Comparison of ENCODE assay signal across 16 cellular contexts in the genomic region with DNA sequence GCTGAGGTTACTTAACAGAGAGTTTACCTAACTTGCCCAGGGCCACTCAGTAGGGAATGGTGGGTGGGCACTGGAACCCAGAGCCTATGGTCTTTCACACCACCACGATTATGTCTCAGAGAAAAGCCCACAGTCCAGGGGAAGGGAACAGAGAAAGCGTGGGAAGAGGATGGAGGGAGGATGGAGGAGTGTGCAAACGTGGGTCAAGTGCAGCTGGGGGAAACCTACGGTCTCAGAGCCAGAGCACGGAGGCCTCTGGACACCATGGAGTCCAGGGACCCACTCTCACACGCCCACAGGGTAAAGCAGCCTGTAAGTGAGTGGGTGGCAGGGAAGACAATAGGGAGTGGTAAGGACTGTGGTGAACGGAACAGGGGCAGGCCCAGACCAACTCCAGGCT. TPM values are rescaled to one million over a fixed set of nuclear protein-coding genes. Genes with fewer than 3 reads are reported as not detected.
DNase-seq lines count a peak whose midpoint lies in the region; ATAC-seq and TF ChIP-seq lines count a peak whose summit lies in the region.
"Had no signal": no experiment of that assay in that cellular context is flagged by ENCODE, and none has a peak within 500 bp of the region (broad histone marks: within the 10 kb centered on the region; RNA-seq: fewer than 3 reads in every experiment).

No MANE protein-coding gene starts in this region.

- in situ Hi-C loops in transverse colon (cut with MboI; ENCODE audit: low pct_ligation_motif_present in 1 of 4, low pct_unique_long_range_greater_than_20kb in 1 of 4, low sequenced_read_pairs in 3 of 4) = loop anchor here (25.0 kb wide), 1 partner anchor 395 kb away; no protein-coding TSS in a partner anchor

- no peak overlapping the region for H2BK15ac ChIP-seq in mesendoderm (replicated peaks; ENCODE audit: low read depth)

- H4K5ac ChIP-seq in mesendoderm (ENCODE audit: low read length) = no peak overlapping the region

- ATAC-seq in thoracic aorta (ENCODE audit: insufficient number of reproducible peaks, low FRiP score, low read depth) = no peak

- H3K23ac ChIP-seq in mesendoderm (ENCODE audit: low read length) = no peak overlapping the region

- no CpG with 5 or more reads among the region's 7 CpGs for WGBS in mesendoderm (ENCODE audit: extremely low coverage, insufficient coverage, low lambda C conversion rate)
- 74 to 95% methylated on average over 3 to 7 of the region's 7 CpGs for WGBS in transverse colon (ENCODE audit: low coverage in 1 of 2), 2 donors

- no peak overlapping the region for H3K18ac ChIP-seq in mesendoderm (ENCODE audit: low read length)

- H3K4me3 ChIP-seq in HEK293 (ENCODE audit: low read depth, low read length) (no peak overlapping the region), mesendoderm (ENCODE audit: low read length) (no peak overlapping the region), thoracic aorta (no peak overlapping the region), A673 (ENCODE audit: low read depth, low read length, poor library complexity, severe bottlenecking) (no peak overlapping the region), transverse colon (no peak overlapping the region)
- H3K4me3 ChIP-seq: HAP-1 had no signal

- H4K8ac ChIP-seq in mesendoderm (ENCODE audit: low read depth, low read length) = no peak overlapping the region

- POLR2A ChIA-PET in HEK293 (lab: Yijun Ruan, JAX) = no interaction called here
- POLR2A ChIA-PET in A673 (lab: Charles Lee; ENCODE audit: low non-redundant PET) = no interaction called here

- DNase-seq in mesendoderm (no peak), thoracic aorta (ENCODE audit: low spot score) (no peak), A673 (ENCODE audit: low spot score) (no peak), transverse colon (no peak), NCI-H345 (lab: John Stamatoyannopoulos, UW) (no peak)
- DNase-seq: ACHN; BE2C; C1 segment of cervical spinal cord; CD4-positive, CD25-positive, alpha-beta regulatory T cell; CD8-positive, alpha-beta memory T cell; COR-L47; DMS 273 treated with DMSO at 0.1 percent for 48 hours; GOT3 had no signal

- H2AK5ac ChIP-seq in mesendoderm (ENCODE audit: low read length) = peak overlapping the region; percentile 67

- CTCF ChIA-PET in HEK293 (lab: Yijun Ruan, JAX) = interaction anchor here (1.4 kb wide), 1 partner anchor 14 kb away, joined by 5 read pairs; no protein-coding TSS in a partner anchor
- CTCF ChIA-PET in A673 (lab: Charles Lee) = interaction anchor here (3.2 kb wide), 1 partner anchor 14 kb away, joined by 10 read pairs; no protein-coding TSS in a partner anchor

- H3K36me3 ChIP-seq in HEK293 (ENCODE audit: control insufficient read depth in 2 of 2, insufficient read depth in 1 of 2, low read length in 2 of 2) = no peaks in the 10 kb centered on the region
- H3K36me3 ChIP-seq in mesendoderm (ENCODE audit: control insufficient read depth, insufficient read depth, low read length) = no peaks in the 10 kb centered on the region
- H3K36me3 ChIP-seq in thoracic aorta = no peaks in the 10 kb centered on the region
- no peaks in the 10 kb centered on the region for H3K36me3 ChIP-seq in A673 (ENCODE audit: insufficient read depth, low read length, poor library complexity, severe bottlenecking)
- no peaks in the 10 kb centered on the region for H3K36me3 ChIP-seq in transverse colon
- H3K36me3 ChIP-seq: BE2C, HAP-1 had no signal

- no peaks in the 10 kb centered on the region for H3K79me2 ChIP-seq in mesendoderm (ENCODE audit: control insufficient read depth, insufficient read depth, low read length)

- TF ChIP-seq EP300 in transverse colon (IDR thresholded peaks at IDR 0.05; ENCODE audit: low read depth) = no peak

- no peak overlapping the region for H3K4ac ChIP-seq in mesendoderm (ENCODE audit: low read depth, low read length)

- H3K56ac ChIP-seq in mesendoderm (ENCODE audit: low read length) = peak overlapping the region; percentile 22

- H3K4me1 ChIP-seq in HEK293 (ENCODE audit: control insufficient read depth, insufficient read depth, low read length) (no peaks in the 10 kb centered on the region), mesendoderm (ENCODE audit: control insufficient read depth, low read depth, low read length) (peaks cover 10% of the 10 kb centered on the region), thoracic aorta (ENCODE audit: control insufficient read depth in 1 of 2, low read depth in 2 of 2) (peaks cover 45 to 70% of the 10 kb centered on the region in 2 donors), A673 (ENCODE audit: insufficient read depth, low read length, poor library complexity, severe bottlenecking) (peaks cover 23% of the 10 kb centered on the region), transverse colon (no peaks in the 10 kb centered on the region)
- H3K4me1 ChIP-seq: BE2C, HAP-1 had no signal

- no peaks in the 10 kb centered on the region for H3K27me3 ChIP-seq in mesendoderm (ENCODE audit: insufficient read depth, low read length, poor library complexity)
- H3K27me3 ChIP-seq in thoracic aorta (replicated peaks; ENCODE audit: insufficient read depth) = no peaks in the 10 kb centered on the region
- H3K27me3 ChIP-seq in A673 (replicated peaks; ENCODE audit: insufficient read depth, low read depth, low read length, poor library complexity) = no peaks in the 10 kb centered on the region
- peaks cover 3% of the 10 kb centered on the region for H3K27me3 ChIP-seq in transverse colon
- H3K27me3 ChIP-seq: BE2C had no signal

- H3K27ac ChIP-seq in HEK293 (ENCODE audit: extremely low read depth, low read depth, low read length) (no peak overlapping the region), mesendoderm (ENCODE audit: low read depth, low read length) (no peak overlapping the region), thoracic aorta (peak overlapping the region; percentile 78 to 84), A673 (ENCODE audit: low read depth, low read length, poor library complexity, severe bottlenecking) (no peak overlapping the region), transverse colon (no peak overlapping the region)
- H3K27ac ChIP-seq: HL-60 had no signal

- intact Hi-C loops in A673 (cut with micrococcal nuclease; ENCODE audit: unreplicated experiment) = no loop called here
- intact Hi-C loops in transverse colon (cut with DNase I; ENCODE audit: low total_unique reads) = no loop called here

- no peak overlapping the region for H3K9ac ChIP-seq in mesendoderm (ENCODE audit: low read length)

- no peak overlapping the region for H2BK5ac ChIP-seq in mesendoderm (ENCODE audit: low read length)

- BruUV-seq in A673 (replicated peaks; lab: Mats Ljungman, UMichigan) = no TSS peak

- H3K9me3 ChIP-seq in HEK293 (ENCODE audit: control insufficient read depth, insufficient read depth, low read depth, low read length) = no peaks in the 10 kb centered on the region
- H3K9me3 ChIP-seq in thoracic aorta = no peaks in the 10 kb centered on the region
- H3K9me3 ChIP-seq in A673 (ENCODE audit: low read depth, low read length, poor library complexity, severe bottlenecking) = no peaks in the 10 kb centered on the region
- H3K9me3 ChIP-seq in transverse colon = no peaks in the 10 kb centered on the region
- H3K9me3 ChIP-seq: BE2C, HAP-1 had no signal

- H3K4me2 ChIP-seq in mesendoderm (ENCODE audit: low read length) = no peak overlapping the region

- no peak overlapping the region for H2BK120ac ChIP-seq in mesendoderm (ENCODE audit: low read depth, low read length)

- no peak for TF ChIP-seq POLR2A in transverse colon (IDR thresholded peaks at IDR 0.05)

- TF ChIP-seq CTCF in HEK293 (tag by site-specific recombination; IDR thresholded peaks at IDR 0.05) = no peak
- TF ChIP-seq CTCF in thoracic aorta (IDR thresholded peaks at IDR 0.05) = no peak
- no peak for TF ChIP-seq CTCF in A673 (conservative IDR thresholded peaks at IDR 0.05; ENCODE audit: low read depth, low read length)
- no peak for TF ChIP-seq CTCF in transverse colon (IDR thresholded peaks at IDR 0.05)

- no peaks in the 10 kb centered on the region for H3K79me1 ChIP-seq in mesendoderm (ENCODE audit: low read length)

TF ChIP-seq in HEK293, 187 proteins besides CTCF, POLR2A, EP300 and RAD21:
- TF ChIP-seq KLF10 (tag by site-specific recombination; IDR thresholded peaks at IDR 0.05) = no peak
- no peak for TF ChIP-seq FEZF1 (tag by site-specific recombination; IDR thresholded peaks at IDR 0.05)
- peak; percentile 95 for TF ChIP-seq EGR2 (tag by site-specific recombination; IDR thresholded peaks at IDR 0.05; ENCODE audit: low read depth)
- TF ChIP-seq ZFHX2 (tag by site-specific recombination; conservative IDR thresholded peaks at IDR 0.05) = peak; percentile 88
TF ChIP-seq in HEK293: peak in this region for 2.

RNA-seq across cellular contexts. Expression of a gene that starts 47.3 kb away (rescaled TPM):
- 7.2 TPM for polyA plus RNA-seq in mesendoderm (2013, experiment 1 of 2)
- polyA plus RNA-seq in mesendoderm (2013, experiment 2 of 2) = 7.3 TPM
- total RNA-seq in thoracic aorta (10 to 100 TPM; 18.8 to 28.4 TPM), A673 (2021) (25.7 and 32.5 TPM in 2 replicates), transverse colon (10 to 100 TPM; 28.8 to 62.3 (median 44.4) TPM)

Comparison
In these comparisons a context has a peak if more than half of its experiments do, and no peak if none do; other contexts are left out.
1. H3K27ac ChIP-seq: peak in thoracic aorta (2 of 2); none in HEK293 (single experiment), mesendoderm (single experiment), A673 (single experiment) and transverse colon (0 of 4).